13 cellular contexts compared by ENCODE assay signal in the genomic region with DNA sequence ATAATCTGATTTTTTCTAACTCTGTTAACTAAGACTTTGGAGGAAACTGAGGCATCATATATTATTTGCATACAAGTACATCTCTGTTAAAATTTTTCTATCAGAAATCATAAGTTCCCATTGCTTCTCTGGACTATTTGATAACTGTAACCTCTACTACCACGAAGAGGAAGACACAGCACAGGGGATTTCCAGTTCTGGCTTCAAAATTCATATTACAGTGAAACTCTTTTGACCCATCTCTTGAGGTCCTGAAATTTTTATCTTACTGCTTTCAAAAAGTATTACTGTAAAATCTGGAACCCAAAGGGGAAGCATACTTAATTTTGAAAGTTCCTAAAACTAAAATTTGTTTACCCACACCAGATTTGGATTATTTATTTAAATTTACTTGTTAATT. TPM values are rescaled to one million over a fixed set of nuclear protein-coding genes. Genes with fewer than 3 reads are reported as not detected.
A peak's percentile ranks its signal among the peaks of the same experiment; 100 is the strongest.
DNase-seq lines count a peak whose midpoint lies in the region; ATAC-seq lines count a peak whose summit lies in the region.
"Had no signal": no experiment of that assay in that cellular context is flagged by ENCODE, and none has a peak within 500 bp of the region (broad histone marks: within the 10 kb centered on the region; RNA-seq: fewer than 3 reads in every experiment).

No MANE protein-coding gene starts in this region.

- no peaks in the 10 kb centered on the region for H3K27me3 ChIP-seq in subcutaneous abdominal adipose tissue (ENCODE audit: control insufficient read depth in 5 of 5, insufficient read depth in 4 of 5, low read length in 5 of 5)

- H3K36me3 Mint-ChIP-seq in activated naive CD4-positive, alpha-beta T cell treated with anti-CD3 and anti-CD28 coated beads, Interleukin-2, amount 10 ng/mL, durations not matched to agents 7 days and 5 days: peaks cover 44% of the 10 kb centered on the region
- peaks cover 16% of the 10 kb centered on the region for H3K36me3 Mint-ChIP-seq in dendritic cell treated with granulocyte-macrophage colony-stimulating factor and Interleukin-4, amounts not matched to agents 40 ng/mL and 50 ng/mL, for 4 days (ENCODE audit: low read depth)

- H3K9me3 Mint-ChIP-seq in activated naive CD4-positive, alpha-beta T cell treated with anti-CD3 and anti-CD28 coated beads, Interleukin-2, amount 10 ng/mL, durations not matched to agents 7 days and 5 days: no peaks in the 10 kb centered on the region
- peaks cover 8% of the 10 kb centered on the region for H3K9me3 Mint-ChIP-seq in dendritic cell treated with granulocyte-macrophage colony-stimulating factor and Interleukin-4, amounts not matched to agents 40 ng/mL and 50 ng/mL, for 4 days
- H3K9me3 Mint-ChIP-seq: naive thymus-derived CD8-positive, alpha-beta T cell had no signal

- peak overlapping the region; percentile 81 for H3K4me3 Mint-ChIP-seq in activated naive CD4-positive, alpha-beta T cell treated with anti-CD3 and anti-CD28 coated beads, Interleukin-2, amount 10 ng/mL, durations not matched to agents 7 days and 5 days
- no peak overlapping the region for H3K4me3 Mint-ChIP-seq in dendritic cell treated with granulocyte-macrophage colony-stimulating factor and Interleukin-4, amounts not matched to agents 40 ng/mL and 50 ng/mL, for 4 days

- intact Hi-C loops in dendritic cell treated with granulocyte-macrophage colony-stimulating factor and Interleukin-4, amounts not matched to agents 40 ng/mL and 50 ng/mL, for 4 days (cut with micrococcal nuclease): no loop called here

- H3K4me3 ChIP-seq in subcutaneous abdominal adipose tissue (ENCODE audit: low read depth in 1 of 5, low read length in 5 of 5): peak overlapping the region in 1 of 5 donors; percentile 6

- peak overlapping the region; percentile 52 for H3K27ac ChIP-seq in subcutaneous abdominal adipose tissue (ENCODE audit: low read depth, low read length)

- no peaks in the 10 kb centered on the region for H3K9me3 ChIP-seq in subcutaneous abdominal adipose tissue (ENCODE audit: control insufficient read depth in 5 of 5, low read length in 5 of 5)

- H3K9ac ChIP-seq in subcutaneous abdominal adipose tissue (ENCODE audit: low read length in 5 of 5): peak overlapping the region in 2 of 5 donors; percentile 44 to 51

- DNase-seq in activated naive CD4-positive, alpha-beta T cell treated with anti-CD3 and anti-CD28 coated beads, Interleukin-2, amount 10 ng/mL, durations not matched to agents 7 days and 5 days: no peak
- DNase-seq in activated naive CD4-positive, alpha-beta T cell treated with Interleukin-2 at 50 U/mL for 16 hours: no peak
- no peak for DNase-seq in A172 (ENCODE audit: low spot score)
- DNase-seq in NCI-H1694 treated with DMSO at 0.1 percent for 48 hours (lab: John Stamatoyannopoulos, UW): no peak
- DNase-seq: activated CD4-positive, alpha-beta T cell treated with anti-CD3 and anti-CD28 coated beads for 1 hour; foreskin fibroblast; naive thymus-derived CD8-positive, alpha-beta T cell; NCI-H1417 treated with DMSO at 0.1 percent for 48 hours; SIG-M5 had no signal

- no peaks in the 10 kb centered on the region for H3K36me3 ChIP-seq in subcutaneous abdominal adipose tissue (ENCODE audit: control insufficient read depth in 5 of 5, insufficient read depth in 5 of 5, low read length in 5 of 5)

- peak; percentile 30 for ATAC-seq in HG02798 (IDR thresholded peaks at IDR 0.05; ENCODE audit: poor library complexity, unreplicated experiment)
- ATAC-seq in GM19328 (IDR thresholded peaks at IDR 0.05; ENCODE audit: unreplicated experiment): no peak
- ATAC-seq: naive thymus-derived CD8-positive, alpha-beta T cell had no signal

- no peak overlapping the region for H3K27ac Mint-ChIP-seq in activated naive CD4-positive, alpha-beta T cell treated with anti-CD3 and anti-CD28 coated beads, Interleukin-2, amount 10 ng/mL, durations not matched to agents 7 days and 5 days
- peak overlapping the region; percentile 72 for H3K27ac Mint-ChIP-seq in dendritic cell treated with granulocyte-macrophage colony-stimulating factor and Interleukin-4, amounts not matched to agents 40 ng/mL and 50 ng/mL, for 4 days

- H3K4me1 Mint-ChIP-seq in activated naive CD4-positive, alpha-beta T cell treated with anti-CD3 and anti-CD28 coated beads, Interleukin-2, amount 10 ng/mL, durations not matched to agents 7 days and 5 days: peaks cover 64% of the 10 kb centered on the region
- peaks cover 54% of the 10 kb centered on the region for H3K4me1 Mint-ChIP-seq in dendritic cell treated with granulocyte-macrophage colony-stimulating factor and Interleukin-4, amounts not matched to agents 40 ng/mL and 50 ng/mL, for 4 days (ENCODE audit: low read depth)

- H3K4me1 ChIP-seq in subcutaneous abdominal adipose tissue (ENCODE audit: control insufficient read depth in 5 of 5, insufficient read depth in 5 of 5, low read length in 5 of 5): peaks cover 1 to 54% (median 38%) of the 10 kb centered on the region in 5 donors

- CTCF ChIA-PET in activated naive CD4-positive, alpha-beta T cell treated with anti-CD3 and anti-CD28 coated beads, Interleukin-2, amount 10 ng/mL, durations not matched to agents 7 days and 5 days (lab: Charles Lee): interaction anchor here (0.9 kb wide), 2 partner anchors 33 to 35 kb away, joined by 3 read pairs; no protein-coding TSS in a partner anchor

- H3K27me3 Mint-ChIP-seq in activated naive CD4-positive, alpha-beta T cell treated with anti-CD3 and anti-CD28 coated beads, Interleukin-2, amount 10 ng/mL, durations not matched to agents 7 days and 5 days: no peaks in the 10 kb centered on the region
- H3K27me3 Mint-ChIP-seq in dendritic cell treated with granulocyte-macrophage colony-stimulating factor and Interleukin-4, amounts not matched to agents 40 ng/mL and 50 ng/mL, for 4 days: no peaks in the 10 kb centered on the region
- H3K27me3 Mint-ChIP-seq: naive thymus-derived CD8-positive, alpha-beta T cell had no signal

RNA-seq across cellular contexts. Expression of gene PLSCR1, which starts 4.2 kb away (rescaled TPM):
- 66.0 and 69.2 TPM in 2 replicates for total RNA-seq in A172 (2014; rRNA removed; shearing (Covaris generic))
